ENCODE assay signal across 26 cellular contexts in the genomic region with DNA sequence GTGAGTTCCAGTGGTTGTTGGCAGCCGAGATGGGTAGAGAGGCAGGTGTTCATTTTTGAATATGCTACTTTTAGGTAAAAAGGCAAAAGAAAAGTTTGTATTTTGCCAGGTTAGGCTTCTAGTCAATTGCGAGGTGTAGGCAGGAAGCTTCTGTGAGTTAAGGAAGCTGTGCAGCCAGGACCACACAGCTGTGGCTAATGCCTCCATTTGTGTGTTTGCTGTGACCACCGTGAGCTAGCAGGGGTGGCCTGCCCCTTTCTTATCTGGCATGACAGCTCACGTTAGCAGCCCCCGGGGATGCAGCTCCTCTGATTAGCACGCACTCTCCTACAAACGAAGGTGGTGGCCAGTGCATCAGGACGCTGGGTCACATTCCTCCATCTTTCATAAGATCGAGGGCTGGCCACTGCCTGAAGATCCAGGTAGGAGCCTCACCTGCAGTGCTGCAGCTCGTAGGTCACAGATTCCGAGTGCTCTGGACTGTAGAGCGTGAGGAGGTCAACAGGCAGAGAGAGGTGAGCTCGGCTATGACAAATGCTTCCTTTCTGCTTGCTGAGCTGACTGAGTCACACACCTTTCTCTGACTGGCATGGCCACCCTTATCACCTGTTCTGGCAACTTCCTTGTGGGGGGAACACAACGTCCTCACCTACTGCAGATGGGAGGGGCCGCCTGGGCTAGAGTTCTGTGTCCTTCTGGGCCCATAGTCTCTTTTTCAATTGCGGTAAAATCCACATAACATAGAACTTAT.
DNase-seq lines count a peak whose midpoint lies in the region; ATAC-seq and TF ChIP-seq lines count a peak whose summit lies in the region.
"Had no signal": no experiment of that assay in that cellular context is flagged by ENCODE, and none has a peak within 500 bp of the region (broad histone marks: within the 10 kb centered on the region; RNA-seq: fewer than 3 reads in every experiment).

No MANE protein-coding gene starts in this region.

- TF ChIP-seq CTCF in activated CD8-positive, alpha-beta T cell treated with anti-CD3 and anti-CD28 coated beads for 36 hours (IDR thresholded peaks at IDR 0.05), result no peak
- no peak for TF ChIP-seq CTCF in brain microvascular endothelial cell (IDR thresholded peaks at IDR 0.05; ENCODE audit: low read depth, low read length, missing control alignments)

- POLR2A ChIA-PET in activated CD8-positive, alpha-beta T cell treated with anti-CD3 and anti-CD28 coated beads for 36 hours (lab: Charles Lee), result no interaction called here

- H3K27ac ChIP-seq in brain microvascular endothelial cell, result no peak overlapping the region
- H3K27ac ChIP-seq: A549, epithelial cell of prostate, SJSA1, transverse colon had no signal

- no peak for DNase-seq in activated naive CD8-positive, alpha-beta T cell treated with anti-CD3 and anti-CD28 coated beads, Interleukin-2, amount 50 U/mL, for 24 hours
- peak; percentile 13 for DNase-seq in activated CD8-positive, alpha-beta T cell treated with anti-CD3 and anti-CD28 coated beads for 36 hours
- DNase-seq in immature natural killer cell, result peak; percentile 5 to 18 (median 13)
- DNase-seq in stimulated activated effector memory CD8-positive, alpha-beta T cell treated with anti-CD3 and anti-CD28 coated beads, Interleukin-12 subunit alpha, Interleukin-12 subunit beta, amount 100 ng/mL, for 72 hours (ENCODE audit: low spot score in 2 of 2), result no peak
- DNase-seq in brain microvascular endothelial cell, result no peak
- no peak for DNase-seq in SKM-1 treated with dmso at 0.1 percent for 144 hours (lab: John Stamatoyannopoulos, UW; ENCODE audit: unreplicated experiment)
- DNase-seq in A172 (ENCODE audit: low spot score), result no peak
- DNase-seq: activated CD4-positive, alpha-beta memory T cell treated with anti-CD3 and anti-CD28 coated beads for 36 hours; activated effector memory CD4-positive, alpha-beta T cell treated with Interleukin-2 at 50 U/mL for 16 hours; AML-193; COR-L47; DMS79; left cardiac atrium; NCI-H1105 treated with DMSO at 0.1 percent for 48 hours; NCI-H2029; NCI-H526 treated with DMSO at 0.1 percent for 48 hours; occipital lobe; stimulated activated CD4-positive, alpha-beta T cell treated with anti-CD3 and anti-CD28 coated beads, Interleukin-1b, Interleukin-23, amount 100 ng/mL, for 48 hours; transverse colon had no signal

- H3K4me3 ChIP-seq in brain microvascular endothelial cell (ENCODE audit: low read depth, low read length), result no peak overlapping the region
- H3K4me3 ChIP-seq: A549, SJSA1, smooth muscle cell, transverse colon had no signal

- H3K4me3 Mint-ChIP-seq in activated naive CD8-positive, alpha-beta T cell, result peak overlapping the region; percentile 66
- no peak overlapping the region for H3K4me3 Mint-ChIP-seq in activated naive CD8-positive, alpha-beta T cell treated with anti-CD3 and anti-CD28 coated beads, Interleukin-2, amount 50 U/mL, for 24 hours
- no peak overlapping the region for H3K4me3 Mint-ChIP-seq in activated CD8-positive, alpha-beta T cell treated with anti-CD3 and anti-CD28 coated beads for 36 hours
- H3K4me3 Mint-ChIP-seq in immature natural killer cell, result peak overlapping the region in 2 of 5 donors; percentile 26 to 42
- H3K4me3 Mint-ChIP-seq in stimulated activated effector memory CD8-positive, alpha-beta T cell treated with anti-CD3 and anti-CD28 coated beads, Interleukin-12 subunit alpha, Interleukin-12 subunit beta, amount 100 ng/mL, for 72 hours, result no peak overlapping the region
- H3K4me3 Mint-ChIP-seq: activated CD4-positive, alpha-beta memory T cell treated with anti-CD3 and anti-CD28 coated beads for 36 hours; T-helper 1 cell treated with Interleukin-12 subunit alpha and Interleukin-12 subunit beta and Interleukin-4 antibody, amounts not matched to agents 30 μg/mL and 1 μg/mL, for 36 hours had no signal

- CTCF ChIA-PET in activated CD8-positive, alpha-beta T cell treated with anti-CD3 and anti-CD28 coated beads for 36 hours (lab: Charles Lee), result no interaction called here

- H3K36me3 ChIP-seq in brain microvascular endothelial cell (replicated peaks), result no peaks in the 10 kb centered on the region
- H3K36me3 ChIP-seq: SJSA1, transverse colon had no signal

- intact Hi-C loops in activated CD8-positive, alpha-beta T cell treated with anti-CD3 and anti-CD28 coated beads for 36 hours (cut with micrococcal nuclease), result no loop called here

- no peak overlapping the region for H3K27ac Mint-ChIP-seq in activated naive CD8-positive, alpha-beta T cell
- H3K27ac Mint-ChIP-seq in activated naive CD8-positive, alpha-beta T cell treated with anti-CD3 and anti-CD28 coated beads, Interleukin-2, amount 50 U/mL, for 24 hours, result no peak overlapping the region
- H3K27ac Mint-ChIP-seq in activated CD8-positive, alpha-beta T cell treated with anti-CD3 and anti-CD28 coated beads for 36 hours, result no peak overlapping the region
- H3K27ac Mint-ChIP-seq in immature natural killer cell, result no peak overlapping the region
- H3K27ac Mint-ChIP-seq in stimulated activated effector memory CD8-positive, alpha-beta T cell treated with anti-CD3 and anti-CD28 coated beads, Interleukin-12 subunit alpha, Interleukin-12 subunit beta, amount 100 ng/mL, for 72 hours, result no peak overlapping the region
- H3K27ac Mint-ChIP-seq: activated CD4-positive, alpha-beta memory T cell treated with anti-CD3 and anti-CD28 coated beads for 36 hours; T-helper 1 cell treated with Interleukin-12 subunit alpha and Interleukin-12 subunit beta and Interleukin-4 antibody, amounts not matched to agents 30 μg/mL and 1 μg/mL, for 36 hours had no signal

- H3K36me3 Mint-ChIP-seq in activated naive CD8-positive, alpha-beta T cell, result no peaks in the 10 kb centered on the region
- H3K36me3 Mint-ChIP-seq in activated naive CD8-positive, alpha-beta T cell treated with anti-CD3 and anti-CD28 coated beads, Interleukin-2, amount 50 U/mL, for 24 hours (ENCODE audit: low read depth), result no peaks in the 10 kb centered on the region
- H3K36me3 Mint-ChIP-seq in activated CD8-positive, alpha-beta T cell treated with anti-CD3 and anti-CD28 coated beads for 36 hours (ENCODE audit: low read depth), result no peaks in the 10 kb centered on the region
- peaks cover 0 to 5% (median 0%) of the 10 kb centered on the region in 3 donors for H3K36me3 Mint-ChIP-seq in immature natural killer cell
- H3K36me3 Mint-ChIP-seq in stimulated activated effector memory CD8-positive, alpha-beta T cell treated with anti-CD3 and anti-CD28 coated beads, Interleukin-12 subunit alpha, Interleukin-12 subunit beta, amount 100 ng/mL, for 72 hours, result no peaks in the 10 kb centered on the region
- H3K36me3 Mint-ChIP-seq: activated CD4-positive, alpha-beta memory T cell treated with anti-CD3 and anti-CD28 coated beads for 36 hours had no signal

- no peaks in the 10 kb centered on the region for H3K27me3 ChIP-seq in brain microvascular endothelial cell (replicated peaks)
- H3K27me3 ChIP-seq: SJSA1, transverse colon had no signal

- peaks cover 13% of the 10 kb centered on the region for H3K4me1 Mint-ChIP-seq in activated naive CD8-positive, alpha-beta T cell (ENCODE audit: low read depth)
- H3K4me1 Mint-ChIP-seq in activated naive CD8-positive, alpha-beta T cell treated with anti-CD3 and anti-CD28 coated beads, Interleukin-2, amount 50 U/mL, for 24 hours, result peaks cover 8% of the 10 kb centered on the region
- H3K4me1 Mint-ChIP-seq in activated CD8-positive, alpha-beta T cell treated with anti-CD3 and anti-CD28 coated beads for 36 hours (ENCODE audit: low read depth), result peaks cover 8% of the 10 kb centered on the region
- peaks cover 8 to 16% of the 10 kb centered on the region in 2 donors for H3K4me1 Mint-ChIP-seq in immature natural killer cell
- peaks cover 8% of the 10 kb centered on the region for H3K4me1 Mint-ChIP-seq in stimulated activated effector memory CD8-positive, alpha-beta T cell treated with anti-CD3 and anti-CD28 coated beads, Interleukin-12 subunit alpha, Interleukin-12 subunit beta, amount 100 ng/mL, for 72 hours

- no peak for ATAC-seq in activated naive CD8-positive, alpha-beta T cell treated with anti-CD3 and anti-CD28 coated beads, Interleukin-2, amount 50 U/mL, for 24 hours
- peak; percentile 66 for ATAC-seq in activated CD8-positive, alpha-beta T cell treated with anti-CD3 and anti-CD28 coated beads for 36 hours
- peak; percentile 55 for ATAC-seq in stimulated activated effector memory CD8-positive, alpha-beta T cell treated with anti-CD3 and anti-CD28 coated beads, Interleukin-12 subunit alpha, Interleukin-12 subunit beta, amount 100 ng/mL, for 72 hours
- ATAC-seq: A549; activated CD4-positive, CD25-positive, alpha-beta regulatory T cell treated with anti-CD3 and anti-CD28 coated beads, Interleukin-2, amount 50 U/mL, for 24 hours; left cardiac atrium had no signal

- no peaks in the 10 kb centered on the region for H3K27me3 Mint-ChIP-seq in activated naive CD8-positive, alpha-beta T cell
- H3K27me3 Mint-ChIP-seq in activated naive CD8-positive, alpha-beta T cell treated with anti-CD3 and anti-CD28 coated beads, Interleukin-2, amount 50 U/mL, for 24 hours, result peaks cover 2% of the 10 kb centered on the region
- H3K27me3 Mint-ChIP-seq in activated CD8-positive, alpha-beta T cell treated with anti-CD3 and anti-CD28 coated beads for 36 hours, result peaks cover 2% of the 10 kb centered on the region
- H3K27me3 Mint-ChIP-seq in immature natural killer cell (ENCODE audit: low read depth in 3 of 3), result peaks cover 0 to 10% (median 1%) of the 10 kb centered on the region in 3 donors

- in situ Hi-C loops in brain microvascular endothelial cell (cut with HindIII; ENCODE audit: low pct_ligation_motif_present, low sequenced_read_pairs), result no loop called here

- no peaks in the 10 kb centered on the region for H3K9me3 Mint-ChIP-seq in activated naive CD8-positive, alpha-beta T cell (ENCODE audit: low read depth)
- peaks cover 6% of the 10 kb centered on the region for H3K9me3 Mint-ChIP-seq in activated naive CD8-positive, alpha-beta T cell treated with anti-CD3 and anti-CD28 coated beads, Interleukin-2, amount 50 U/mL, for 24 hours
- peaks cover 2% of the 10 kb centered on the region for H3K9me3 Mint-ChIP-seq in activated CD8-positive, alpha-beta T cell treated with anti-CD3 and anti-CD28 coated beads for 36 hours
- H3K9me3 Mint-ChIP-seq in immature natural killer cell, result peaks cover 0 to 4% (median 0%) of the 10 kb centered on the region in 6 donors
- H3K9me3 Mint-ChIP-seq in stimulated activated effector memory CD8-positive, alpha-beta T cell treated with anti-CD3 and anti-CD28 coated beads, Interleukin-12 subunit alpha, Interleukin-12 subunit beta, amount 100 ng/mL, for 72 hours, result no peaks in the 10 kb centered on the region
- H3K9me3 Mint-ChIP-seq: T-helper 1 cell treated with Interleukin-12 subunit alpha and Interleukin-12 subunit beta and Interleukin-4 antibody, amounts not matched to agents 30 μg/mL and 1 μg/mL, for 36 hours had no signal

Comparison
In these comparisons a context has a peak if more than half of its experiments do, and no peak if none do; other contexts are left out.
1. DNase-seq: peak in activated CD8-positive, alpha-beta T cell treated with anti-CD3 and anti-CD28 coated beads for 36 hours (single experiment) and immature natural killer cell (3 of 3); none in activated naive CD8-positive, alpha-beta T cell treated with anti-CD3 and anti-CD28 coated beads, Interleukin-2, amount 50 U/mL, for 24 hours (single experiment), stimulated activated effector memory CD8-positive, alpha-beta T cell treated with anti-CD3 and anti-CD28 coated beads, Interleukin-12 subunit alpha, Interleukin-12 subunit beta, amount 100 ng/mL, for 72 hours (0 of 2), brain microvascular endothelial cell (single experiment), SKM-1 treated with dmso at 0.1 percent for 144 hours (single experiment) and A172 (single experiment).